9 cellular contexts compared by ENCODE assay signal in the genomic region with DNA sequence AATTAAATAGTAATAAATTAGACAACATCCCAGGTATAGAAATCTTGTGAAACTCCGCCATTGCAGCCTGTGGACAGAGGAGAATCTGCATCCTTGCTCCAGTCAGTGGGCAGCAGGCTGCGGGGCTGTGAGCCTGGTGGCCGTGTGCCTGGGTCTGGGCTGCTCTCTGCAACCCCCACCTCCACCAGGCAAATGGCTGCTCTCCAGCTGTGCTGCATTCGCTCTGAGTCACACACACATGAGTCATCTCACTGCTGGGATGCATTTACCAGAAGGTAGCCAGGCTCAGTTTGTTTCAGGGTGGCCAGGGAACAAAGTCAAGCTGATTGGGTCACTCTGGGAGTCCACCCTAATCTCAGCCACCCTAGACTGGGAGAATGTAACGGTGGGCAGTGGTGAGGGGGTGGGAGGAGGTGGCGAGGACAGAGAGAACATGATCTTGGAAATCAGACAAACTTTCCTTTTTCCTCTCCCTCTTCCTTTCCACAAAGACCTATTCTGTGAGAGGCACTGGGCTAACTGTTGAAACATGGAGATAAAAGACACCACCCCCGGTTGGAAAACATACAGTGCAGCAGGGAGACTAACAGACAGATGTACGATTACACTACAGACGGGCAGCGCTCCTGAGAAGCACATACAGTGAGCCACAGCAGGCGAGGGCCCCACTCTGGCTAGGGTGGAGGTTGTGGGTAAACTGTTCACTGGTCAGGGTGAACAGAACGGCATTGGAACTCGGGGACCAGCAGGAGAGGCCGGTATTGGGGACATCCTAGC. TPM values are rescaled to one million over a fixed set of nuclear protein-coding genes. Genes with fewer than 3 reads are reported as not detected.
A peak's percentile ranks its signal among the peaks of the same experiment; 100 is the strongest.
DNase-seq lines count a peak whose midpoint lies in the region; ATAC-seq lines count a peak whose summit lies in the region.
"Had no signal": no experiment of that assay in that cellular context is flagged by ENCODE, and none has a peak within 500 bp of the region (broad histone marks: within the 10 kb centered on the region; RNA-seq: fewer than 3 reads in every experiment).

No MANE protein-coding gene starts in this region.

- H3K27me3 ChIP-seq in NT2/D1 (ENCODE audit: insufficient read depth, insufficient read length): no peaks in the 10 kb centered on the region
- H3K27me3 ChIP-seq: neutrophil had no signal

- peak; percentile 71 for DNase-seq in activated CD4-positive, alpha-beta T cell treated with anti-CD3 and anti-CD28 coated beads for 48 hours
- DNase-seq in activated CD4-positive, alpha-beta T cell treated with anti-CD3 and anti-CD28 coated beads, Interleukin-2, amount 10 ng/mL, durations not matched to agents 7 days and 5 days: no peak
- DNase-seq in NT2/D1 (ENCODE audit: low read depth, low spot score) (peak; percentile 76), brain pericyte (ENCODE audit: low read depth, low spot score) (peak; percentile 92), iris pigment epithelial cell (ENCODE audit: low read depth) (peak; percentile 97), DMS79 (lab: John Stamatoyannopoulos, UW) (no peak)
- DNase-seq in stimulated activated CD4-positive, alpha-beta T cell treated with anti-CD3 and anti-CD28 coated beads, Interleukin-15, amount 100 ng/mL, for 24 hours: peak; percentile 61

- H3K9me3 Mint-ChIP-seq in activated CD4-positive, alpha-beta T cell treated with anti-CD3 and anti-CD28 coated beads, Interleukin-2, amount 10 ng/mL, durations not matched to agents 7 days and 5 days: no peaks in the 10 kb centered on the region

- H3K4me3 ChIP-seq in NT2/D1 (ENCODE audit: insufficient read length, low read depth): no peak overlapping the region

- peaks cover 10% of the 10 kb centered on the region for H3K4me1 ChIP-seq in NT2/D1 (ENCODE audit: insufficient read depth, insufficient read length)

- peak; percentile 98 for ATAC-seq in HG02870 (IDR thresholded peaks at IDR 0.05; ENCODE audit: unreplicated experiment)

- peak overlapping the region; percentile 72 for H3K9ac ChIP-seq in NT2/D1 (ENCODE audit: insufficient read length, low read depth)

- H3K36me3 Mint-ChIP-seq in activated CD4-positive, alpha-beta T cell treated with anti-CD3 and anti-CD28 coated beads, Interleukin-2, amount 10 ng/mL, durations not matched to agents 7 days and 5 days (ENCODE audit: low read depth): peaks cover 11% of the 10 kb centered on the region

- H3K27ac Mint-ChIP-seq in activated CD4-positive, alpha-beta T cell treated with anti-CD3 and anti-CD28 coated beads, Interleukin-2, amount 10 ng/mL, durations not matched to agents 7 days and 5 days: no peak overlapping the region

- POLR2A ChIA-PET in activated CD4-positive, alpha-beta T cell treated with anti-CD3 and anti-CD28 coated beads, Interleukin-2, amount 10 ng/mL, durations not matched to agents 7 days and 5 days (lab: Charles Lee): no interaction called here

- peaks cover 52% of the 10 kb centered on the region for H3K36me3 ChIP-seq in NT2/D1 (ENCODE audit: insufficient read depth, insufficient read length, low read length)

- H3K9me3 ChIP-seq in NT2/D1 (ENCODE audit: insufficient read depth, low read length): no peaks in the 10 kb centered on the region
- H3K9me3 ChIP-seq: neutrophil had no signal

- H3K4me3 Mint-ChIP-seq in activated CD4-positive, alpha-beta T cell treated with anti-CD3 and anti-CD28 coated beads, Interleukin-2, amount 10 ng/mL, durations not matched to agents 7 days and 5 days: no peak overlapping the region

- peaks cover 12% of the 10 kb centered on the region for H3K4me1 Mint-ChIP-seq in activated CD4-positive, alpha-beta T cell treated with anti-CD3 and anti-CD28 coated beads, Interleukin-2, amount 10 ng/mL, durations not matched to agents 7 days and 5 days

- H3K27me3 Mint-ChIP-seq in activated CD4-positive, alpha-beta T cell treated with anti-CD3 and anti-CD28 coated beads, Interleukin-2, amount 10 ng/mL, durations not matched to agents 7 days and 5 days: no peaks in the 10 kb centered on the region

- CTCF ChIA-PET in activated CD4-positive, alpha-beta T cell treated with anti-CD3 and anti-CD28 coated beads, Interleukin-2, amount 10 ng/mL, durations not matched to agents 7 days and 5 days (lab: Charles Lee): interaction anchor here (1.5 kb wide), 1 partner anchor 9 kb away, joined by 3 read pairs; no protein-coding TSS in a partner anchor

RNA-seq across cellular contexts. Expression of gene TRAM2, which starts 59.2 kb away (rescaled TPM):
- total RNA-seq in activated CD4-positive, alpha-beta T cell treated with anti-CD3 and anti-CD28 coated beads, Interleukin-2, amount 10 ng/mL, durations not matched to agents 7 days and 5 days: 1 to 10 TPM; 9.0 to 9.4 TPM

Comparison
In these comparisons a context has a peak if more than half of its experiments do, and no peak if none do; other contexts are left out.
1. DNase-seq: peak in activated CD4-positive, alpha-beta T cell treated with anti-CD3 and anti-CD28 coated beads for 48 hours (single experiment), NT2/D1 (single experiment), brain pericyte (single experiment), iris pigment epithelial cell (single experiment) and stimulated activated CD4-positive, alpha-beta T cell treated with anti-CD3 and anti-CD28 coated beads, Interleukin-15, amount 100 ng/mL, for 24 hours (single experiment); none in activated CD4-positive, alpha-beta T cell treated with anti-CD3 and anti-CD28 coated beads, Interleukin-2, amount 10 ng/mL, durations not matched to agents 7 days and 5 days (single experiment) and DMS79 (single experiment).